ENCODE assay signal across 23 cellular contexts in the genomic region with DNA sequence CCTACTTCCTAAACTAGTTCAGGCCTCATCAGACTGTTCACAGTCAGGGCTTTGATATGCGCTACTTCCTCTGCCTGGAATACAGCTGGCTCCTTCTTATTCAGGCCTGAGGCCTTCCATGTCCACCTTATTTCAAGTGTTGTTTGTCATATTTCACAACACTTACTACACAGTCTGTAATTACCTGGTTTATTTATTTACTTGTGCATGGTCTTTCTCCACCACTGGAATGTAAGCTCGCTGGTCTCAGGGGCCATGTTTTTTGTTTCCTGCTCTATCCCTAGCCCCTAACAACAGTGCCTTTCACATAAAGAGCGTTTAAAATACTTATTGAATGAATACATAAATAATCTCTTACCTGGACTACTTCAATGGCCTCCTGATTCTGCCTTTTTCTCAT. TPM values are rescaled to one million over a fixed set of nuclear protein-coding genes. Genes with fewer than 3 reads are reported as not detected.
DNase-seq lines count a peak whose midpoint lies in the region; ATAC-seq and TF ChIP-seq lines count a peak whose summit lies in the region.
"Had no signal": no experiment of that assay in that cellular context is flagged by ENCODE, and none has a peak within 500 bp of the region (broad histone marks: within the 10 kb centered on the region; RNA-seq: fewer than 3 reads in every experiment).

No MANE protein-coding gene starts in this region.

- no peaks in the 10 kb centered on the region for H3K27me3 ChIP-seq in HUES48 (ENCODE audit: control insufficient read depth, insufficient read depth, low read length)
- H3K27me3 ChIP-seq in PC-9 (ENCODE audit: insufficient read depth, low read depth), result no peaks in the 10 kb centered on the region
- no peaks in the 10 kb centered on the region for H3K27me3 ChIP-seq in trophoblast cell (ENCODE audit: insufficient read depth, low read length)
- H3K27me3 ChIP-seq: breast epithelium, heart right ventricle, tibial artery had no signal

- DNase-seq in PC-9 (peak in 1 of 2 experiments; percentile 88), iris pigment epithelial cell (ENCODE audit: low read depth) (peak; percentile 31), trophoblast cell (peak; percentile 50 to 57), NCI-H1436 (lab: John Stamatoyannopoulos, UW) (no peak), chondrocyte (ENCODE audit: low spot score) (no peak), T-helper 9 cell (no peak)
- DNase-seq: activated B cell treated with CpG ODN at 0.5 μM for 24 hours; activated CD8-positive, alpha-beta T cell treated with anti-CD3 and anti-CD28 coated beads, Interleukin-2, amount 10 ng/mL, durations not matched to agents 7 days and 5 days; dermis blood vessel endothelial cell; DMS79; heart right ventricle; immature natural killer cell; lower lobe of right lung; NCI-H526 treated with DMSO at 0.1 percent for 48 hours; stimulated activated CD4-positive, alpha-beta T cell treated with anti-CD3 and anti-CD28 coated beads, Interleukin-4, amount 100 ng/mL, for 24 hours; tibial artery had no signal

- no peak for ATAC-seq in GM21447 (IDR thresholded peaks at IDR 0.05; ENCODE audit: unreplicated experiment)
- ATAC-seq: activated CD8-positive, alpha-beta T cell treated with anti-CD3 and anti-CD28 coated beads, Interleukin-2, amount 10 ng/mL, durations not matched to agents 7 days and 5 days; heart right ventricle; lower lobe of right lung; SK-N-SH treated with all-trans-retinoic acid at 6 μM for 48 hours had no signal

- H3K18ac ChIP-seq in trophoblast cell (ENCODE audit: low read length), result no peak overlapping the region

- intact Hi-C loops in PC-9 (cut with micrococcal nuclease; ENCODE audit: unreplicated experiment), result no loop called here

- H2BK120ac ChIP-seq in trophoblast cell (ENCODE audit: insufficient read depth, low read length, poor library complexity), result no peak overlapping the region

- no peaks in the 10 kb centered on the region for H4K20me1 ChIP-seq in PC-9 (ENCODE audit: insufficient read depth)

- BruUV-seq in PC-9 (replicated peaks; lab: Mats Ljungman, UMichigan), result no TSS peak

- no peaks in the 10 kb centered on the region for H3K9me3 Mint-ChIP-seq in chondrocyte (ENCODE audit: low read depth)
- H3K9me3 Mint-ChIP-seq: activated B cell treated with CpG ODN at 0.5 μM for 24 hours; CD8-positive, alpha-beta memory T cell; stimulated activated naive CD8-positive, alpha-beta T cell treated with anti-CD3 and anti-CD28 coated beads, Interleukin-15, Interleukin-2, amounts not matched to agents 100 ng/mL and 50 ng/mL, for 24 hours; T-helper 2 cell treated with Interferon-gamma antibody and Interleukin-4, amounts not matched to agents 5 μg/mL and 100 μg/mL, for 36 hours had no signal

- H4K91ac ChIP-seq in trophoblast cell (ENCODE audit: low read depth, low read length), result peak overlapping the region; percentile 42

- H3K79me1 ChIP-seq in trophoblast cell (ENCODE audit: low read length), result peaks cover 13% of the 10 kb centered on the region

- TF ChIP-seq CTCF in PC-9 (conservative IDR thresholded peaks at IDR 0.05) (no peak), chondrocyte (IDR thresholded peaks at IDR 0.05) (no peak)

- no peak overlapping the region for H2AK5ac ChIP-seq in trophoblast cell (ENCODE audit: low read length)

- no peak overlapping the region for H2BK12ac ChIP-seq in trophoblast cell (ENCODE audit: low read length)

- POLR2A ChIA-PET in PC-9 (lab: Charles Lee; ENCODE audit: unreplicated experiment), result no interaction called here

- H4K12ac ChIP-seq in trophoblast cell (ENCODE audit: low read depth, low read length), result no peak overlapping the region

- 0 out of 2 replicates have a peak overlapping the region, but pooled peaks have one; percentile 26 for H3K4me2 ChIP-seq in PC-9
- no peak overlapping the region for H3K4me2 ChIP-seq in trophoblast cell (ENCODE audit: low read length)

- H3K27me3 Mint-ChIP-seq in chondrocyte (ENCODE audit: low read depth), result no peaks in the 10 kb centered on the region
- H3K27me3 Mint-ChIP-seq: activated B cell treated with CpG ODN at 0.5 μM for 24 hours; CD8-positive, alpha-beta memory T cell; stimulated activated naive CD8-positive, alpha-beta T cell treated with anti-CD3 and anti-CD28 coated beads, Interleukin-15, Interleukin-2, amounts not matched to agents 100 ng/mL and 50 ng/mL, for 24 hours had no signal

- no peak overlapping the region for H3K23ac ChIP-seq in trophoblast cell (ENCODE audit: low read length)

- H3K14ac ChIP-seq in trophoblast cell (ENCODE audit: low read length), result no peak overlapping the region

- H3K27ac Mint-ChIP-seq in chondrocyte (ENCODE audit: unreplicated experiment), result no peak overlapping the region
- H3K27ac Mint-ChIP-seq: activated B cell treated with CpG ODN at 0.5 μM for 24 hours; activated CD8-positive, alpha-beta T cell treated with anti-CD3 and anti-CD28 coated beads, Interleukin-2, amount 10 ng/mL, durations not matched to agents 7 days and 5 days; stimulated activated naive CD8-positive, alpha-beta T cell treated with anti-CD3 and anti-CD28 coated beads, Interleukin-15, Interleukin-2, amounts not matched to agents 100 ng/mL and 50 ng/mL, for 24 hours; T-helper 2 cell treated with Interferon-gamma antibody and Interleukin-4, amounts not matched to agents 5 μg/mL and 100 μg/mL, for 36 hours had no signal

- H3K4me1 Mint-ChIP-seq in chondrocyte (ENCODE audit: low read depth), result peaks cover 6% of the 10 kb centered on the region

- no CpG with 5 or more reads among the region's 3 CpGs for WGBS in trophoblast cell (ENCODE audit: extremely low coverage, insufficient coverage, insufficient read length)

- H3K4me1 ChIP-seq in HUES48 (ENCODE audit: control insufficient read depth, insufficient read depth, low read length) (peaks cover 18% of the 10 kb centered on the region), PC-9 (replicated peaks; ENCODE audit: insufficient read depth) (peaks cover 21% of the 10 kb centered on the region), trophoblast cell (ENCODE audit: control insufficient read depth in 1 of 2, insufficient read depth in 2 of 2, low read length in 2 of 2) (peaks cover 4 to 13% of the 10 kb centered on the region in 2 experiments)
- H3K4me1 ChIP-seq: breast epithelium had no signal

- no peak overlapping the region for H3K4ac ChIP-seq in trophoblast cell (ENCODE audit: low read depth, low read length)

- H3K79me2 ChIP-seq in PC-9 (ENCODE audit: low read depth), result peaks cover 4% of the 10 kb centered on the region
- peaks cover 4% of the 10 kb centered on the region for H3K79me2 ChIP-seq in trophoblast cell (ENCODE audit: control insufficient read depth, insufficient read depth, low read length, poor library complexity)

- H3K36me3 Mint-ChIP-seq in chondrocyte (ENCODE audit: low read depth), result no peaks in the 10 kb centered on the region

- H4K8ac ChIP-seq in trophoblast cell (ENCODE audit: low read depth, low read length), result no peak overlapping the region

- 0 out of 2 replicates have a peak, but pooled peaks cover 14% of the 10 kb centered on the region for H3F3A ChIP-seq in PC-9 (ENCODE audit: insufficient read depth, low read depth)

- H3K9me2 ChIP-seq in PC-9 (ENCODE audit: insufficient read depth), result no peaks in the 10 kb centered on the region

- H3K27ac ChIP-seq in HUES48 (ENCODE audit: low read depth, low read length) (peak overlapping the region; percentile 83), PC-9 (peak overlapping the region; percentile 61), trophoblast cell (ENCODE audit: low read depth, low read length) (peak overlapping the region; percentile 33)
- H3K27ac ChIP-seq: heart right ventricle, lower lobe of right lung, tibial artery had no signal

- H3K4me3 ChIP-seq in HUES48 (ENCODE audit: low read depth, low read length) (no peak overlapping the region), PC-9 (no peak overlapping the region), trophoblast cell (ENCODE audit: low read depth, low read length) (no peak overlapping the region)
- H3K4me3 ChIP-seq: breast epithelium, heart right ventricle, lower lobe of right lung, tibial artery had no signal

- H3K9me3 ChIP-seq in HUES48 (ENCODE audit: control insufficient read depth, insufficient read depth, low read length) (no peaks in the 10 kb centered on the region), PC-9 (ENCODE audit: insufficient read depth, low read depth) (no peaks in the 10 kb centered on the region), trophoblast cell (ENCODE audit: insufficient read depth, low read depth, low read length) (no peaks in the 10 kb centered on the region)
- H3K9me3 ChIP-seq: breast epithelium, heart right ventricle, lower lobe of right lung, tibial artery had no signal

- no peak overlapping the region for H3K9ac ChIP-seq in HUES48 (ENCODE audit: low read depth, low read length)
- no peak overlapping the region for H3K9ac ChIP-seq in trophoblast cell (ENCODE audit: low read length)

- CTCF ChIA-PET in PC-9 (lab: Charles Lee), result no interaction called here

- H2AFZ ChIP-seq in PC-9 (no peak overlapping the region), trophoblast cell (ENCODE audit: insufficient read depth, low read length, poor library complexity) (no peak overlapping the region)

- no peaks in the 10 kb centered on the region for H3K36me3 ChIP-seq in HUES48 (ENCODE audit: control insufficient read depth, insufficient read depth, low read length)
- H3K36me3 ChIP-seq in PC-9 (ENCODE audit: low read depth), result no peaks in the 10 kb centered on the region
- H3K36me3 ChIP-seq in trophoblast cell (ENCODE audit: control insufficient read depth in 1 of 2, insufficient read depth in 2 of 2, low read length in 2 of 2), result no peaks in the 10 kb centered on the region
- H3K36me3 ChIP-seq: breast epithelium, heart right ventricle, lower lobe of right lung, tibial artery had no signal

- no peak overlapping the region for H3K4me3 Mint-ChIP-seq in chondrocyte (ENCODE audit: unreplicated experiment)
- H3K4me3 Mint-ChIP-seq: activated B cell treated with CpG ODN at 0.5 μM for 24 hours; activated CD8-positive, alpha-beta T cell treated with anti-CD3 and anti-CD28 coated beads, Interleukin-2, amount 10 ng/mL, durations not matched to agents 7 days and 5 days; immature natural killer cell; stimulated activated naive CD8-positive, alpha-beta T cell treated with anti-CD3 and anti-CD28 coated beads, Interleukin-15, Interleukin-2, amounts not matched to agents 100 ng/mL and 50 ng/mL, for 24 hours; T-helper 2 cell treated with Interferon-gamma antibody and Interleukin-4, amounts not matched to agents 5 μg/mL and 100 μg/mL, for 36 hours had no signal

- H2BK5ac ChIP-seq in trophoblast cell (ENCODE audit: low read depth, low read length, poor library complexity), result peak overlapping the region; percentile 53

RNA-seq across cellular contexts. Expression of a gene that starts 4.6 kb away (rescaled TPM):
- 75.7 and 87.6 TPM in 2 replicates for total RNA-seq in PC-9 (2021)
- 84.2 and 87.4 TPM in 2 replicates for polyA plus RNA-seq in trophoblast cell (2013)
- 49.1 to 65.2 TPM (median 50.1 TPM) in 3 replicates for total RNA-seq in chondrocyte

RNA-seq across cellular contexts. Expression of a gene that starts 44.5 kb away (rescaled TPM):
- total RNA-seq in PC-9 (2021) (46.4 and 53.9 TPM in 2 replicates), chondrocyte (15.2 to 24.5 TPM (median 15.6 TPM) in 3 replicates)
- 17.6 and 18.9 TPM in 2 replicates for polyA plus RNA-seq in trophoblast cell (2013)

RNA-seq across cellular contexts. Expression of a gene that starts 50.1 kb away (rescaled TPM):
- total RNA-seq in PC-9 (2021) (31.4 and 44.3 TPM in 2 replicates), chondrocyte (12.6 to 20.7 TPM (median 14.8 TPM) in 3 replicates)
- polyA plus RNA-seq in trophoblast cell (2013), result 33.5 and 35.1 TPM in 2 replicates
- polyA plus RNA-seq: immature natural killer cell had no signal

Comparison
In these comparisons a context has a peak if more than half of its experiments do, and no peak if none do; other contexts are left out.
1. H3K27ac ChIP-seq: peak in every context shown above with its lines; median percentile 83 in HUES48; 61 in PC-9; 33 in trophoblast cell.
2. DNase-seq: peak in iris pigment epithelial cell (single experiment) and trophoblast cell (2 of 2); none in NCI-H1436 (single experiment), chondrocyte (single experiment) and T-helper 9 cell (single experiment).